Comparison of ENCODE assay signal across 9 cellular contexts in genomic region chr3:105223815-105224214, GRCh38.
"Had no signal": no experiment of that assay in that cellular context is flagged by ENCODE, and none has a peak within 500 bp of the region (broad histone marks: within the 10 kb centered on the region; RNA-seq: fewer than 3 reads in every experiment).

No MANE protein-coding gene starts in this region.

- ATAC-seq: GM23338, HCT116 had no signal

- H3K27ac ChIP-seq: GM23248 had no signal

- H2AFZ ChIP-seq: GM23248, GM23338 had no signal

- H3K36me3 ChIP-seq: HAP-1 had no signal

- H3K4me3 ChIP-seq: GM23248, GM23338, HAP-1 had no signal

- H3K9me3 ChIP-seq: HAP-1 had no signal

- H3K9ac ChIP-seq: GM23248 had no signal

- H3K4me2 ChIP-seq: GM23338 had no signal

- DNase-seq: GM23248, GOT3, H7, H9, HCEC 1CT, HFFc6 had no signal

- H3K4me1 ChIP-seq: HAP-1 had no signal
